Comparison of ENCODE assay signal across 22 cellular contexts in genomic region chr10:26199841-26200240, GRCh38. TPM values are rescaled to one million over a fixed set of nuclear protein-coding genes. Genes with fewer than 3 reads are reported as not detected.
"Had no signal": no experiment of that assay in that cellular context is flagged by ENCODE, and none has a peak within 500 bp of the region (broad histone marks: within the 10 kb centered on the region; RNA-seq: fewer than 3 reads in every experiment).

No MANE protein-coding gene starts in this region.

- H3K4me3 Mint-ChIP-seq: effector memory CD8-positive, alpha-beta T cell; neural crest cell had no signal

- H3K27ac Mint-ChIP-seq: effector memory CD8-positive, alpha-beta T cell had no signal

- H3K4me3 ChIP-seq: heart left ventricle, lung, psoas muscle, spleen, stomach, thoracic aorta had no signal

- DNase-seq: activated naive CD4-positive, alpha-beta T cell treated with anti-CD3 and anti-CD28 coated beads, Interleukin-2, amount 50 U/mL, for 16 hours; activated T-cell treated with anti-CD3 and anti-CD28 coated beads, Interleukin-2, amount 50 U/mL, for 1 hour; dermis blood vessel endothelial cell; effector memory CD8-positive, alpha-beta T cell; heart left ventricle; left colon; psoas muscle; spleen; stomach; T-helper 9 cell had no signal

- H3K9me3 ChIP-seq: heart left ventricle, psoas muscle, stomach, thoracic aorta had no signal

- H3K36me3 ChIP-seq: heart left ventricle, spleen, stomach, thoracic aorta had no signal

- H3K27me3 ChIP-seq: heart left ventricle, stomach had no signal

- H3K27ac ChIP-seq: epithelial cell of prostate, heart left ventricle, psoas muscle, spleen, stomach, thoracic aorta had no signal

- ATAC-seq: activated CD4-positive, CD25-positive, alpha-beta regulatory T cell treated with anti-CD3 and anti-CD28 coated beads, Interleukin-2, amount 50 U/mL, for 24 hours; effector memory CD8-positive, alpha-beta T cell; heart left ventricle; left colon; psoas muscle; sciatic nerve had no signal

- H3K4me1 ChIP-seq: heart left ventricle, psoas muscle, spleen, stomach had no signal

- H3K9me3 Mint-ChIP-seq: effector memory CD8-positive, alpha-beta T cell had no signal

RNA-seq across cellular contexts. Expression of gene GAD2, which starts 16.7 kb away (rescaled TPM):
- total RNA-seq: astrocyte, bronchial epithelial cell, chondrocyte, dermis blood vessel endothelial cell, fibroblast of lung, heart left ventricle, left colon, lung, osteoblast, psoas muscle, sciatic nerve, spleen, thoracic aorta, ureter had no signal
